ENCODE assay signal across 7 cellular contexts in genomic region chr6:15111576-15111975, GRCh38.
A peak's percentile ranks its signal among the peaks of the same experiment; 100 is the strongest.
DNase-seq lines count a peak whose midpoint lies in the region; ATAC-seq and TF ChIP-seq lines count a peak whose summit lies in the region.
"Not testable (repeated sequence)": the region's sequence is repeated elsewhere in the genome, so short reads cannot be mapped to it uniquely, and the experiment has no call there.

No MANE protein-coding gene starts in this region.

- ATAC-seq in stimulated activated effector memory CD8-positive, alpha-beta T cell treated with anti-CD3 and anti-CD28 coated beads, Interleukin-12 subunit alpha, Interleukin-12 subunit beta, amount 100 ng/mL, for 72 hours, result not testable (repeated sequence)

- not testable (repeated sequence) for H3K9me3 ChIP-seq in A673 (ENCODE audit: low read depth, low read length, poor library complexity, severe bottlenecking); HEK293 (ENCODE audit: control insufficient read depth, insufficient read depth, low read depth, low read length)

- CTCF ChIA-PET in A673 (lab: Charles Lee), result interaction anchor here (0.6 to 0.9 kb wide), 6 partner anchors 73 to 983 kb away, joined by 3 to 5 read pairs (median 4); no protein-coding TSS in a partner anchor
- CTCF ChIA-PET in HEK293 (lab: Yijun Ruan, JAX), result not testable (repeated sequence)

- not testable (repeated sequence) for TF ChIP-seq CTCF in A673 (conservative IDR thresholded peaks at IDR 0.05; ENCODE audit: low read depth, low read length); HEK293 (tag by site-specific recombination; IDR thresholded peaks at IDR 0.05)

- H3K4me1 Mint-ChIP-seq in T-helper 2 cell treated with Interferon-gamma antibody and Interleukin-4, amounts not matched to agents 5 μg/mL and 100 μg/mL, for 36 hours (ENCODE audit: low read depth); activated T-helper 1 cell treated with anti-CD3 and anti-CD28 coated beads, Interleukin-12 subunit alpha, Interleukin-12 subunit beta, Interleukin-2, Interleukin-4 antibody, amounts not matched to agents 30 ng/mL and 10 ng/mL and 1 ng/mL, durations not matched to agents 14 hours and 24 hours and 36 hours (ENCODE audit: low read depth); activated naive CD8-positive, alpha-beta T cell (ENCODE audit: low read depth); stimulated activated effector memory CD8-positive, alpha-beta T cell treated with anti-CD3 and anti-CD28 coated beads, Interleukin-12 subunit alpha, Interleukin-12 subunit beta, amount 100 ng/mL, for 72 hours: not testable (repeated sequence)
- peaks cover 29% of the 10 kb centered on the region for H3K4me1 Mint-ChIP-seq in dendritic cell treated with granulocyte-macrophage colony-stimulating factor and Interleukin-4, amounts not matched to agents 40 ng/mL and 50 ng/mL, for 4 days (ENCODE audit: low read depth)

- BruUV-seq in A673 (replicated peaks; lab: Mats Ljungman, UMichigan), result not testable (repeated sequence)

- H3K36me3 Mint-ChIP-seq in T-helper 2 cell treated with Interferon-gamma antibody and Interleukin-4, amounts not matched to agents 5 μg/mL and 100 μg/mL, for 36 hours (ENCODE audit: low read depth); activated T-helper 1 cell treated with anti-CD3 and anti-CD28 coated beads, Interleukin-12 subunit alpha, Interleukin-12 subunit beta, Interleukin-2, Interleukin-4 antibody, amounts not matched to agents 30 ng/mL and 10 ng/mL and 1 ng/mL, durations not matched to agents 14 hours and 24 hours and 36 hours (ENCODE audit: low read depth); activated naive CD8-positive, alpha-beta T cell; dendritic cell treated with granulocyte-macrophage colony-stimulating factor and Interleukin-4, amounts not matched to agents 40 ng/mL and 50 ng/mL, for 4 days (ENCODE audit: low read depth); stimulated activated effector memory CD8-positive, alpha-beta T cell treated with anti-CD3 and anti-CD28 coated beads, Interleukin-12 subunit alpha, Interleukin-12 subunit beta, amount 100 ng/mL, for 72 hours: not testable (repeated sequence)

- H3K27ac Mint-ChIP-seq in T-helper 2 cell treated with Interferon-gamma antibody and Interleukin-4, amounts not matched to agents 5 μg/mL and 100 μg/mL, for 36 hours, result peak overlapping the region; percentile 12
- H3K27ac Mint-ChIP-seq in activated T-helper 1 cell treated with anti-CD3 and anti-CD28 coated beads, Interleukin-12 subunit alpha, Interleukin-12 subunit beta, Interleukin-2, Interleukin-4 antibody, amounts not matched to agents 30 ng/mL and 10 ng/mL and 1 ng/mL, durations not matched to agents 14 hours and 24 hours and 36 hours, result peak overlapping the region; percentile 37
- H3K27ac Mint-ChIP-seq in activated naive CD8-positive, alpha-beta T cell, result peak overlapping the region; percentile 74
- peak overlapping the region; percentile 56 for H3K27ac Mint-ChIP-seq in dendritic cell treated with granulocyte-macrophage colony-stimulating factor and Interleukin-4, amounts not matched to agents 40 ng/mL and 50 ng/mL, for 4 days
- peak overlapping the region; percentile 63 for H3K27ac Mint-ChIP-seq in stimulated activated effector memory CD8-positive, alpha-beta T cell treated with anti-CD3 and anti-CD28 coated beads, Interleukin-12 subunit alpha, Interleukin-12 subunit beta, amount 100 ng/mL, for 72 hours

- H3K36me3 ChIP-seq in A673 (ENCODE audit: insufficient read depth, low read length, poor library complexity, severe bottlenecking); HEK293 (ENCODE audit: control insufficient read depth in 2 of 2, insufficient read depth in 1 of 2, low read length in 2 of 2): not testable (repeated sequence)

- DNase-seq in A673 (ENCODE audit: low spot score), result peak; percentile 78
- DNase-seq in T-helper 2 cell treated with Interferon-gamma antibody and Interleukin-4, amounts not matched to agents 5 μg/mL and 100 μg/mL, for 36 hours (ENCODE audit: low spot score); activated T-helper 1 cell treated with anti-CD3 and anti-CD28 coated beads, Interleukin-12 subunit alpha, Interleukin-12 subunit beta, Interleukin-2, Interleukin-4 antibody, amounts not matched to agents 30 ng/mL and 10 ng/mL and 1 ng/mL, durations not matched to agents 14 hours and 24 hours and 36 hours (ENCODE audit: low spot score); stimulated activated effector memory CD8-positive, alpha-beta T cell treated with anti-CD3 and anti-CD28 coated beads, Interleukin-12 subunit alpha, Interleukin-12 subunit beta, amount 100 ng/mL, for 72 hours (ENCODE audit: low spot score in 2 of 2): not testable (repeated sequence)

- not testable (repeated sequence) for H3K27me3 Mint-ChIP-seq in T-helper 2 cell treated with Interferon-gamma antibody and Interleukin-4, amounts not matched to agents 5 μg/mL and 100 μg/mL, for 36 hours (ENCODE audit: low read depth); activated T-helper 1 cell treated with anti-CD3 and anti-CD28 coated beads, Interleukin-12 subunit alpha, Interleukin-12 subunit beta, Interleukin-2, Interleukin-4 antibody, amounts not matched to agents 30 ng/mL and 10 ng/mL and 1 ng/mL, durations not matched to agents 14 hours and 24 hours and 36 hours (ENCODE audit: insufficient read depth); activated naive CD8-positive, alpha-beta T cell; dendritic cell treated with granulocyte-macrophage colony-stimulating factor and Interleukin-4, amounts not matched to agents 40 ng/mL and 50 ng/mL, for 4 days

- not testable (repeated sequence) for H3K27me3 ChIP-seq in A673 (replicated peaks; ENCODE audit: insufficient read depth, low read depth, low read length, poor library complexity)

- H3K27ac ChIP-seq in A673 (ENCODE audit: low read depth, low read length, poor library complexity, severe bottlenecking), result peak overlapping the region; percentile 100
- not testable (repeated sequence) for H3K27ac ChIP-seq in HEK293 (ENCODE audit: extremely low read depth, low read depth, low read length)

- intact Hi-C loops in A673 (cut with micrococcal nuclease; ENCODE audit: unreplicated experiment), result loop anchor here (10.0 kb wide), 1 partner anchor 383 kb away; no protein-coding TSS in a partner anchor
- intact Hi-C loops in activated T-helper 1 cell treated with anti-CD3 and anti-CD28 coated beads, Interleukin-12 subunit alpha, Interleukin-12 subunit beta, Interleukin-2, Interleukin-4 antibody, amounts not matched to agents 30 ng/mL and 10 ng/mL and 1 ng/mL, durations not matched to agents 14 hours and 24 hours and 36 hours (cut with micrococcal nuclease); dendritic cell treated with granulocyte-macrophage colony-stimulating factor and Interleukin-4, amounts not matched to agents 40 ng/mL and 50 ng/mL, for 4 days (cut with micrococcal nuclease): not testable (repeated sequence)

- H3K4me3 ChIP-seq in A673 (ENCODE audit: low read depth, low read length, poor library complexity, severe bottlenecking); HEK293 (ENCODE audit: low read depth, low read length): not testable (repeated sequence)

- not testable (repeated sequence) for H3K9me3 Mint-ChIP-seq in T-helper 2 cell treated with Interferon-gamma antibody and Interleukin-4, amounts not matched to agents 5 μg/mL and 100 μg/mL, for 36 hours; activated T-helper 1 cell treated with anti-CD3 and anti-CD28 coated beads, Interleukin-12 subunit alpha, Interleukin-12 subunit beta, Interleukin-2, Interleukin-4 antibody, amounts not matched to agents 30 ng/mL and 10 ng/mL and 1 ng/mL, durations not matched to agents 14 hours and 24 hours and 36 hours; activated naive CD8-positive, alpha-beta T cell (ENCODE audit: low read depth); dendritic cell treated with granulocyte-macrophage colony-stimulating factor and Interleukin-4, amounts not matched to agents 40 ng/mL and 50 ng/mL, for 4 days; stimulated activated effector memory CD8-positive, alpha-beta T cell treated with anti-CD3 and anti-CD28 coated beads, Interleukin-12 subunit alpha, Interleukin-12 subunit beta, amount 100 ng/mL, for 72 hours

- POLR2A ChIA-PET in A673 (lab: Charles Lee; ENCODE audit: low non-redundant PET), result interaction anchor here (0.6 to 0.7 kb wide), 3 partner anchors 507 to 982 kb away, joined by 3 to 6 read pairs (median 4); no protein-coding TSS in a partner anchor
- POLR2A ChIA-PET in HEK293 (lab: Yijun Ruan, JAX), result not testable (repeated sequence)

- peaks cover 48% of the 10 kb centered on the region for H3K4me1 ChIP-seq in A673 (ENCODE audit: insufficient read depth, low read length, poor library complexity, severe bottlenecking)
- H3K4me1 ChIP-seq in HEK293 (ENCODE audit: control insufficient read depth, insufficient read depth, low read length), result not testable (repeated sequence)

- H3K4me3 Mint-ChIP-seq in T-helper 2 cell treated with Interferon-gamma antibody and Interleukin-4, amounts not matched to agents 5 μg/mL and 100 μg/mL, for 36 hours; activated T-helper 1 cell treated with anti-CD3 and anti-CD28 coated beads, Interleukin-12 subunit alpha, Interleukin-12 subunit beta, Interleukin-2, Interleukin-4 antibody, amounts not matched to agents 30 ng/mL and 10 ng/mL and 1 ng/mL, durations not matched to agents 14 hours and 24 hours and 36 hours; activated naive CD8-positive, alpha-beta T cell; dendritic cell treated with granulocyte-macrophage colony-stimulating factor and Interleukin-4, amounts not matched to agents 40 ng/mL and 50 ng/mL, for 4 days; stimulated activated effector memory CD8-positive, alpha-beta T cell treated with anti-CD3 and anti-CD28 coated beads, Interleukin-12 subunit alpha, Interleukin-12 subunit beta, amount 100 ng/mL, for 72 hours: not testable (repeated sequence)

TF ChIP-seq in HEK293, 187 proteins besides CTCF, POLR2A, EP300 and RAD21:
- peak; percentile 85 for TF ChIP-seq ZNF366 (tag by site-specific recombination; conservative IDR thresholded peaks at IDR 0.05)

Comparison
In these comparisons a context has a peak if more than half of its experiments do, and no peak if none do; other contexts are left out.
1. H3K27ac Mint-ChIP-seq: peak in every context shown above with its lines; median percentile 74 in activated naive CD8-positive, alpha-beta T cell; 63 in stimulated activated effector memory CD8-positive, alpha-beta T cell treated with anti-CD3 and anti-CD28 coated beads, Interleukin-12 subunit alpha, Interleukin-12 subunit beta, amount 100 ng/mL, for 72 hours; 56 in dendritic cell treated with granulocyte-macrophage colony-stimulating factor and Interleukin-4, amounts not matched to agents 40 ng/mL and 50 ng/mL, for 4 days; 37 in activated T-helper 1 cell treated with anti-CD3 and anti-CD28 coated beads, Interleukin-12 subunit alpha, Interleukin-12 subunit beta, Interleukin-2, Interleukin-4 antibody, amounts not matched to agents 30 ng/mL and 10 ng/mL and 1 ng/mL, durations not matched to agents 14 hours and 24 hours and 36 hours; 12 in T-helper 2 cell treated with Interferon-gamma antibody and Interleukin-4, amounts not matched to agents 5 μg/mL and 100 μg/mL, for 36 hours.